Comparison of ENCODE assay signal across 24 cellular contexts in the genomic region with DNA sequence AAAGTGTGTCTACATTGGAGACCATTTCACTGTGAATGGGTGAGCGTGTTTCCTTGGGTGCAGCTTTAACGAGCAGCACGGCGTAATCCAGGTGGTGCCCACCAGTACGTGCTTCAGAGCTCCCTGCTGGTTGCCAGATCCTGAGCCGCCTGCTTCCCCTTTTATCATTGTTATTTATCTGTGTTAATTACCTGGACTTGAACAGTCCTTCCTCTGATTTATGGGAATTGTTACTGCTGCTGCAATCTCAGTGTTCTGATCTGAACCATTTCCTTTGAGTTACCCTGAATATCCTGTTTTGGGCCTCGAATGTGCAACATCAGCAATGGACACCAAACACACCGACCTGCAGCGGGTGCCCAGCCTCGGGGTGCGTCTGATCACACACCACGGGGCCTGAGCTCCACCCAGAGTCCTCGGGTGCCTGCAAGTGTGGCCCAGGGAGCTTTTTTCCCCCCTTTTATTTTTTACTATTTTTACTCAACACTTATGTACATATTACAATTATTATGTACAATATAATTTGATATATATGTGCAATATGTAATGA.
"Had no signal": no experiment of that assay in that cellular context is flagged by ENCODE, and none has a peak within 500 bp of the region (broad histone marks: within the 10 kb centered on the region; RNA-seq: fewer than 3 reads in every experiment).

No MANE protein-coding gene starts in this region.

- H3K27me3 ChIP-seq: brain microvascular endothelial cell, esophagus squamous epithelium, hepatocyte, spleen, testis, upper lobe of right lung had no signal

- H2AFZ ChIP-seq: hepatocyte, parathyroid adenoma had no signal

- H3K27ac Mint-ChIP-seq: activated CD4-positive, alpha-beta T cell treated with anti-CD3 and anti-CD28 coated beads, Interleukin-2, amount 10 ng/mL, durations not matched to agents 7 days and 5 days; mesothelial cell of epicardium; natural killer cell treated with Interleukin-12 subunit alpha and Interleukin-12 subunit beta and Interleukin-15 and Interleukin-18, amount 100 ng/mL, for 72 hours; stimulated activated memory B cell treated with anti-CD40 and anti-IgM and Interleukin-4, amounts not matched to agents 10 μg/mL and 1 μg/mL and 100 μg/mL, for 72 hours had no signal

- H3K36me3 Mint-ChIP-seq: mesothelial cell of epicardium; natural killer cell treated with Interleukin-12 subunit alpha and Interleukin-12 subunit beta and Interleukin-15 and Interleukin-18, amount 100 ng/mL, for 72 hours had no signal

- H3K9me3 Mint-ChIP-seq: activated CD4-positive, alpha-beta T cell treated with anti-CD3 and anti-CD28 coated beads, Interleukin-2, amount 10 ng/mL, durations not matched to agents 7 days and 5 days; mesothelial cell of epicardium; natural killer cell treated with Interleukin-12 subunit alpha and Interleukin-12 subunit beta and Interleukin-15 and Interleukin-18, amount 100 ng/mL, for 72 hours; stimulated activated memory B cell treated with anti-CD40 and anti-IgM and Interleukin-4, amounts not matched to agents 10 μg/mL and 1 μg/mL and 100 μg/mL, for 72 hours had no signal

- H3K4me1 ChIP-seq: parathyroid adenoma, testis had no signal

- ATAC-seq: activated CD4-positive, CD25-positive, alpha-beta regulatory T cell treated with anti-CD3 and anti-CD28 coated beads, Interleukin-2, amount 50 U/mL, for 24 hours; natural killer cell treated with Interleukin-12 subunit alpha and Interleukin-12 subunit beta and Interleukin-15 and Interleukin-18, amount 100 ng/mL, for 72 hours; sciatic nerve; stimulated activated memory B cell treated with anti-CD40 and anti-IgM and Interleukin-4, amounts not matched to agents 10 μg/mL and 1 μg/mL and 100 μg/mL, for 72 hours; upper lobe of right lung had no signal

- H3K4me3 Mint-ChIP-seq: activated CD4-positive, alpha-beta T cell treated with anti-CD3 and anti-CD28 coated beads, Interleukin-2, amount 10 ng/mL, durations not matched to agents 7 days and 5 days; mesothelial cell of epicardium; natural killer cell treated with Interleukin-12 subunit alpha and Interleukin-12 subunit beta and Interleukin-15 and Interleukin-18, amount 100 ng/mL, for 72 hours; stimulated activated memory B cell treated with anti-CD40 and anti-IgM and Interleukin-4, amounts not matched to agents 10 μg/mL and 1 μg/mL and 100 μg/mL, for 72 hours had no signal

- H3K4me3 ChIP-seq: esophagus squamous epithelium, hepatocyte, lung, spleen, testis, upper lobe of right lung had no signal

- DNase-seq: activated CD4-positive, alpha-beta T cell treated with anti-CD3 and anti-CD28 coated beads, Interleukin-2, amount 10 ng/mL, durations not matched to agents 7 days and 5 days; activated CD8-positive, alpha-beta memory T cell treated with anti-CD3 and anti-CD28 coated beads, Interleukin-2, amount 50 U/mL, for 4 hours; activated effector memory CD4-positive, alpha-beta T cell treated with anti-CD3 and anti-CD28 coated beads, Interleukin-2, amount 50 U/mL, for 16 hours; activated naive CD4-positive, alpha-beta T cell treated with anti-CD3 and anti-CD28 coated beads, Interleukin-2, amount 50 U/mL, for 16 hours; activated T-cell treated with anti-CD3 and anti-CD28 coated beads, Interleukin-2, amount 50 U/mL, for 48 hours; aorta; brain microvascular endothelial cell; cerebellar nuclear complex; cortex of kidney; effector CD8-positive, alpha-beta T cell; esophagus squamous epithelium; spleen; stimulated activated CD4-positive, alpha-beta T cell treated with anti-CD3 and anti-CD28 coated beads, Interleukin-4, amount 100 ng/mL, for 4 hours; T1000; testis; upper lobe of right lung had no signal

- H3K27ac ChIP-seq: brain microvascular endothelial cell, esophagus squamous epithelium, hepatocyte, parathyroid adenoma, testis, upper lobe of right lung had no signal

- H3K9me3 ChIP-seq: esophagus squamous epithelium, spleen, testis, upper lobe of right lung had no signal

- H3K4me2 ChIP-seq: hepatocyte had no signal

- H3K36me3 ChIP-seq: brain microvascular endothelial cell, esophagus squamous epithelium, spleen, upper lobe of right lung had no signal

- H3K27me3 Mint-ChIP-seq: activated CD4-positive, alpha-beta T cell treated with anti-CD3 and anti-CD28 coated beads, Interleukin-2, amount 10 ng/mL, durations not matched to agents 7 days and 5 days; natural killer cell treated with Interleukin-12 subunit alpha and Interleukin-12 subunit beta and Interleukin-15 and Interleukin-18, amount 100 ng/mL, for 72 hours; stimulated activated memory B cell treated with anti-CD40 and anti-IgM and Interleukin-4, amounts not matched to agents 10 μg/mL and 1 μg/mL and 100 μg/mL, for 72 hours had no signal

- H3K9ac ChIP-seq: parathyroid adenoma had no signal
